In genomic region chr22:22681221-22681739, GRCh38 we compare ENCODE assay signal across 24 cellular contexts. TPM values are rescaled to one million over a fixed set of nuclear protein-coding genes. Genes with fewer than 3 reads are reported as not detected.
DNase-seq lines count a peak whose midpoint lies in the region; ATAC-seq and TF ChIP-seq lines count a peak whose summit lies in the region.
"Had no signal": no experiment of that assay in that cellular context is flagged by ENCODE, and none has a peak within 500 bp of the region (broad histone marks: within the 10 kb centered on the region; RNA-seq: fewer than 3 reads in every experiment).

No MANE protein-coding gene starts in this region.

- no peak overlapping the region for H3K4me3 Mint-ChIP-seq in stimulated activated naive B cell treated with anti-CD40 and anti-IgM and Interleukin-4, amounts not matched to agents 10 μg/mL and 1 μg/mL and 100 μg/mL, for 72 hours
- H3K4me3 Mint-ChIP-seq: activated naive CD8-positive, alpha-beta T cell treated with anti-CD3 and anti-CD28 coated beads for 36 hours; central memory CD8-positive, alpha-beta T cell; HFFc6; T-helper 1 cell treated with Interleukin-12 subunit alpha and Interleukin-12 subunit beta and Interleukin-4 antibody, amounts not matched to agents 30 μg/mL and 1 μg/mL, for 36 hours had no signal

- H3K9me3 Mint-ChIP-seq in stimulated activated naive B cell treated with anti-CD40 and anti-IgM and Interleukin-4, amounts not matched to agents 10 μg/mL and 1 μg/mL and 100 μg/mL, for 72 hours, result no peaks in the 10 kb centered on the region
- H3K9me3 Mint-ChIP-seq: activated naive CD8-positive, alpha-beta T cell treated with anti-CD3 and anti-CD28 coated beads for 36 hours; central memory CD8-positive, alpha-beta T cell; T-helper 1 cell treated with Interleukin-12 subunit alpha and Interleukin-12 subunit beta and Interleukin-4 antibody, amounts not matched to agents 30 μg/mL and 1 μg/mL, for 36 hours had no signal

- no peaks in the 10 kb centered on the region for H3K9me3 ChIP-seq in OCI-LY1 (ENCODE audit: low read length)
- H3K9me3 ChIP-seq: ovary, upper lobe of left lung had no signal

- no peaks in the 10 kb centered on the region for H3K36me3 ChIP-seq in OCI-LY1 (ENCODE audit: insufficient read depth, low read length)
- H3K36me3 ChIP-seq: ovary, upper lobe of left lung had no signal

- intact Hi-C loops in Right ventricle myocardium superior (cut with DNase I) (loop anchor here (10.0 kb wide), 1 partner anchor 216 kb away; no protein-coding TSS in a partner anchor), cardiac septum (cut with DNase I) (no loop called here)

- peak overlapping the region; percentile 47 for H3K9ac ChIP-seq in OCI-LY1 (ENCODE audit: low read length)

- peak overlapping the region; percentile 27; the same call in 1 of the 2 replicates for H3K4me2 ChIP-seq in OCI-LY1 (ENCODE audit: low read length)

- no peaks in the 10 kb centered on the region for H3K27me3 Mint-ChIP-seq in stimulated activated naive B cell treated with anti-CD40 and anti-IgM and Interleukin-4, amounts not matched to agents 10 μg/mL and 1 μg/mL and 100 μg/mL, for 72 hours
- H3K27me3 Mint-ChIP-seq: activated naive CD8-positive, alpha-beta T cell treated with anti-CD3 and anti-CD28 coated beads for 36 hours had no signal

- TF ChIP-seq CTCF in OCI-LY1 (IDR thresholded peaks at IDR 0.05; ENCODE audit: low read length), result no peak

- DNase-seq in Right ventricle myocardium superior, result no peak
- no peak for DNase-seq in cardiac septum (ENCODE audit: low spot score)
- peak; percentile 67 for DNase-seq in fibroblast of peridontal ligament (ENCODE audit: extremely low read depth)
- no peak for DNase-seq in stimulated activated naive B cell treated with anti-CD40 and anti-IgM and Interleukin-4, amounts not matched to agents 10 μg/mL and 1 μg/mL and 100 μg/mL, for 72 hours
- DNase-seq in cerebellum (ENCODE audit: low spot score), result no peak
- no peak for DNase-seq in SKM-1 treated with dmso at 0.1 percent for 144 hours (lab: John Stamatoyannopoulos, UW; ENCODE audit: unreplicated experiment)
- DNase-seq: activated CD4-positive, alpha-beta T cell treated with anti-CD3 and anti-CD28 coated beads for 48 hours; activated naive CD8-positive, alpha-beta T cell treated with anti-CD3 and anti-CD28 coated beads for 36 hours; DMS53; glutamatergic neuron; HFFc6; KG1; kidney; NCI-H1694 treated with DMSO at 0.1 percent for 48 hours; NCI-H524 treated with DMSO at 0.1 percent for 48 hours; ovary; small intestine; stimulated activated naive CD4-positive, alpha-beta T cell; upper lobe of left lung had no signal

- H3F3A ChIP-seq in OCI-LY1 (ENCODE audit: insufficient read depth, low read length), result no peaks in the 10 kb centered on the region

- H3K79me2 ChIP-seq in OCI-LY1 (ENCODE audit: insufficient read depth, low read length), result no peaks in the 10 kb centered on the region

- peak overlapping the region; percentile 14 for H3K27ac Mint-ChIP-seq in stimulated activated naive B cell treated with anti-CD40 and anti-IgM and Interleukin-4, amounts not matched to agents 10 μg/mL and 1 μg/mL and 100 μg/mL, for 72 hours
- H3K27ac Mint-ChIP-seq: activated naive CD8-positive, alpha-beta T cell treated with anti-CD3 and anti-CD28 coated beads for 36 hours; HFFc6; T-helper 1 cell treated with Interleukin-12 subunit alpha and Interleukin-12 subunit beta and Interleukin-4 antibody, amounts not matched to agents 30 μg/mL and 1 μg/mL, for 36 hours had no signal

- H3K27ac ChIP-seq in OCI-LY1 (ENCODE audit: low read depth, low read length, poor library complexity, severe bottlenecking), result peak overlapping the region; percentile 71
- H3K27ac ChIP-seq: ovary, upper lobe of left lung had no signal

- no peaks in the 10 kb centered on the region for H4K20me1 ChIP-seq in OCI-LY1 (ENCODE audit: insufficient read depth, low read length)

- no peaks in the 10 kb centered on the region for H3K27me3 ChIP-seq in OCI-LY1 (ENCODE audit: insufficient read depth, low read length)
- H3K27me3 ChIP-seq: ovary, upper lobe of left lung had no signal

- H3K4me1 Mint-ChIP-seq in stimulated activated naive B cell treated with anti-CD40 and anti-IgM and Interleukin-4, amounts not matched to agents 10 μg/mL and 1 μg/mL and 100 μg/mL, for 72 hours, result peaks cover 34 to 36% of the 10 kb centered on the region in 2 donors
- H3K4me1 Mint-ChIP-seq: central memory CD8-positive, alpha-beta T cell had no signal

- H3K36me3 Mint-ChIP-seq in stimulated activated naive B cell treated with anti-CD40 and anti-IgM and Interleukin-4, amounts not matched to agents 10 μg/mL and 1 μg/mL and 100 μg/mL, for 72 hours, result no peaks in the 10 kb centered on the region
- H3K36me3 Mint-ChIP-seq: activated naive CD8-positive, alpha-beta T cell treated with anti-CD3 and anti-CD28 coated beads for 36 hours had no signal

- no peak overlapping the region for H3K4me3 ChIP-seq in OCI-LY1 (ENCODE audit: low read depth, low read length, poor library complexity, severe bottlenecking)
- H3K4me3 ChIP-seq: ovary, upper lobe of left lung had no signal

- H3K9me2 ChIP-seq in OCI-LY1 (ENCODE audit: low read depth, low read length), result no peaks in the 10 kb centered on the region

- H2AFZ ChIP-seq in OCI-LY1 (ENCODE audit: low read length), result no peak overlapping the region

- peaks cover 77% of the 10 kb centered on the region for H3K4me1 ChIP-seq in OCI-LY1 (ENCODE audit: insufficient read depth, low read length, severe bottlenecking)
- H3K4me1 ChIP-seq: upper lobe of left lung had no signal

- peak; percentile 46 for ATAC-seq in Right ventricle myocardium superior (ENCODE audit: poor library complexity)
- ATAC-seq in stimulated activated naive B cell treated with anti-CD40 and anti-IgM and Interleukin-4, amounts not matched to agents 10 μg/mL and 1 μg/mL and 100 μg/mL, for 72 hours (replicated peaks), result no peak
- ATAC-seq in GM21528 (IDR thresholded peaks at IDR 0.05; ENCODE audit: low FRiP score, unreplicated experiment), result no peak

RNA-seq across cellular contexts. Expression of gene GGTLC2, which starts 36.9 kb away (rescaled TPM):
- not detected for total RNA-seq in Right ventricle myocardium superior
- total RNA-seq in cardiac septum, result not detected
- not detected for total RNA-seq in cerebellum
- total RNA-seq: activated naive CD8-positive, alpha-beta T cell treated with anti-CD3 and anti-CD28 coated beads for 36 hours; HFFc6; mucosa of gallbladder; ovary had no signal
